In the genomic region with DNA sequence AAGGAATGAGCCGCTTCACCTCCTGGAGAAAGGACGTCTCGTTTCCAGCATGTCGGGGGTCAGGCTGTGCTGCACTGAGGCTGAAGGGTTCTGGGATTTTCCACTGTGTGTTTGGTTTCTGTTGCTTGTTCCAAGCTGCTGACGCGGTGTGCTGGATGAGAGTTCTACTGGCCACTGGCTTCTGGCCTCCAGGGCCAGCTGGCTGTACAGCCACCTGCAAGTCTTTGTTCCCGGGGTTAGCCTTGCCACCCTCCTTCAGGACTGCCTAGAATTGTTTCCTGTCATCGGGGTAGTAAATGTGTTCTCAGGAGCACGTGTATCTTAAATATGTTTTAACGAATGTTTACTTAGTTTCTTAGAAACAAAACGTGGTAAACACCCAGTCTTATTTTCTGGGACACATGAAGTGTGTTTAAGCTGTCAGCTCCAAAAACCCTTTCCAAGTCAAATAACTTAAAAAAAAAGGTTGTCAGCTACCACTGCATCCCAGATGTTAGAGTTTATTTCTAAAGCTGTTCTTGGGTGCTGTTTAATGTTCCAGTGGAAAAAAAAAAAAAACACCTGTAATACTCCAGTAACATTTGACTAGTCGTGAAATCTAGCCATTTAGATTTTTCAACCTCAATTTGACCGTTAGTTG, we compare ENCODE assay signal across 14 cellular contexts.
A peak's percentile ranks its signal among the peaks of the same experiment; 100 is the strongest.
DNase-seq lines count a peak whose midpoint lies in the region; ATAC-seq and TF ChIP-seq lines count a peak whose summit lies in the region.
"Had no signal": no experiment of that assay in that cellular context is flagged by ENCODE, and none has a peak within 500 bp of the region (broad histone marks: within the 10 kb centered on the region; RNA-seq: fewer than 3 reads in every experiment).

No MANE protein-coding gene starts in this region.

- H3K9ac ChIP-seq in muscle layer of colon (ENCODE audit: low read length), result peak overlapping the region; percentile 7

- H3K27ac Mint-ChIP-seq in activated T-cell treated with anti-CD3 and anti-CD28 coated beads, Interleukin-2, amount 50 U/mL, for 72 hours, result no peak overlapping the region
- H3K27ac Mint-ChIP-seq: natural killer cell treated with Interleukin-12 subunit alpha and Interleukin-12 subunit beta and Interleukin-15 and Interleukin-18, amount 100 ng/mL, for 72 hours had no signal

- no peaks in the 10 kb centered on the region for H3K9me3 ChIP-seq in muscle layer of colon (ENCODE audit: low read length)
- no peaks in the 10 kb centered on the region for H3K9me3 ChIP-seq in tibial nerve

- H3K27ac ChIP-seq in muscle layer of colon (ENCODE audit: low read depth, low read length) (peak overlapping the region; percentile 68), tibial nerve (peak overlapping the region in 3 of 4 donors; percentile 53 to 80 (median 67))
- H3K27ac ChIP-seq: 22Rv1 had no signal

- DNase-seq in NCI-H1092 treated with DMSO at 0.1 percent for 48 hours (lab: John Stamatoyannopoulos, UW) (peak; percentile 22), NCI-H1092 (lab: John Stamatoyannopoulos, UW) (no peak), fibroblast of the aortic adventitia (ENCODE audit: low read depth) (peak; percentile 39), tibial nerve (ENCODE audit: low spot score in 2 of 2) (peak; percentile 52 to 66)
- no peak for DNase-seq in activated T-cell treated with anti-CD3 and anti-CD28 coated beads, Interleukin-2, amount 50 U/mL, for 72 hours
- DNase-seq: NCI-H187; stimulated activated CD4-positive, alpha-beta T cell treated with anti-CD3 and anti-CD28 coated beads, Interleukin-1b, Interleukin-23, amount 100 ng/mL, for 48 hours; stimulated activated naive CD4-positive, alpha-beta T cell treated with Interleukin-2 at 50 U/mL for 16 hours had no signal

- H3K9me3 Mint-ChIP-seq in activated T-cell treated with anti-CD3 and anti-CD28 coated beads, Interleukin-2, amount 50 U/mL, for 72 hours, result no peaks in the 10 kb centered on the region
- H3K9me3 Mint-ChIP-seq: natural killer cell treated with Interleukin-12 subunit alpha and Interleukin-12 subunit beta and Interleukin-15 and Interleukin-18, amount 100 ng/mL, for 72 hours had no signal

- TF ChIP-seq CTCF in fibroblast of the aortic adventitia (IDR thresholded peaks at IDR 0.05; ENCODE audit: insufficient read depth, low read length), result no peak
- TF ChIP-seq CTCF in tibial nerve (IDR thresholded peaks at IDR 0.05), result no peak

- H3K36me3 ChIP-seq in muscle layer of colon (ENCODE audit: insufficient read depth, low read length) (no peaks in the 10 kb centered on the region), tibial nerve (peaks cover 0 to 13% (median 0%) of the 10 kb centered on the region in 3 donors)

- H3K4me3 ChIP-seq in fibroblast of the aortic adventitia (ENCODE audit: low read depth, low read length) (no peak overlapping the region), muscle layer of colon (ENCODE audit: low read depth in 1 of 2, low read length in 2 of 2) (peak overlapping the region in 1 of 2 donors; percentile 36), tibial nerve (no peak overlapping the region)

- no peak for ATAC-seq in activated T-cell treated with anti-CD3 and anti-CD28 coated beads, Interleukin-2, amount 50 U/mL, for 72 hours (replicated peaks in 1 of 2)
- ATAC-seq in HG03196 (IDR thresholded peaks at IDR 0.05; ENCODE audit: unreplicated experiment) (no peak), GM18867 (IDR thresholded peaks at IDR 0.05; ENCODE audit: unreplicated experiment) (no peak)
- ATAC-seq: natural killer cell treated with Interleukin-12 subunit alpha and Interleukin-12 subunit beta and Interleukin-15 and Interleukin-18, amount 100 ng/mL, for 72 hours; Panc1 had no signal

- H3K27me3 Mint-ChIP-seq in activated T-cell treated with anti-CD3 and anti-CD28 coated beads, Interleukin-2, amount 50 U/mL, for 72 hours (ENCODE audit: low read depth), result no peaks in the 10 kb centered on the region
- H3K27me3 Mint-ChIP-seq: natural killer cell treated with Interleukin-12 subunit alpha and Interleukin-12 subunit beta and Interleukin-15 and Interleukin-18, amount 100 ng/mL, for 72 hours had no signal

- H3K36me3 Mint-ChIP-seq in activated T-cell treated with anti-CD3 and anti-CD28 coated beads, Interleukin-2, amount 50 U/mL, for 72 hours (ENCODE audit: insufficient read depth in 2 of 2), result no peaks in the 10 kb centered on the region
- H3K36me3 Mint-ChIP-seq: natural killer cell treated with Interleukin-12 subunit alpha and Interleukin-12 subunit beta and Interleukin-15 and Interleukin-18, amount 100 ng/mL, for 72 hours had no signal

- TF ChIP-seq EP300 in tibial nerve (IDR thresholded peaks at IDR 0.05), result no peak

- 63 to 74% methylated on average over 13 of the region's 13 CpGs for WGBS in tibial nerve, 2 donors

- H3K4me1 Mint-ChIP-seq in activated T-cell treated with anti-CD3 and anti-CD28 coated beads, Interleukin-2, amount 50 U/mL, for 72 hours (ENCODE audit: low read depth), result no peaks in the 10 kb centered on the region

- H3K4me1 ChIP-seq in muscle layer of colon (ENCODE audit: insufficient read depth, low read length), result peaks cover 49% of the 10 kb centered on the region
- peaks cover 0 to 53% (median 0%) of the 10 kb centered on the region in 4 donors for H3K4me1 ChIP-seq in tibial nerve

- TF ChIP-seq POLR2A in tibial nerve (IDR thresholded peaks at IDR 0.05), result no peak

- no peak overlapping the region for H3K4me3 Mint-ChIP-seq in activated T-cell treated with anti-CD3 and anti-CD28 coated beads, Interleukin-2, amount 50 U/mL, for 72 hours
- H3K4me3 Mint-ChIP-seq: natural killer cell treated with Interleukin-12 subunit alpha and Interleukin-12 subunit beta and Interleukin-15 and Interleukin-18, amount 100 ng/mL, for 72 hours had no signal

- H3K27me3 ChIP-seq in muscle layer of colon (ENCODE audit: control insufficient read depth in 1 of 2, insufficient read depth in 2 of 2, low read length in 2 of 2), result no peaks in the 10 kb centered on the region
- H3K27me3 ChIP-seq in tibial nerve, result no peaks in the 10 kb centered on the region

Comparison
In these comparisons a context has a peak if more than half of its experiments do, and no peak if none do; other contexts are left out.
1. DNase-seq: peak in NCI-H1092 treated with DMSO at 0.1 percent for 48 hours (single experiment), fibroblast of the aortic adventitia (single experiment) and tibial nerve (2 of 2); none in NCI-H1092 (single experiment) and activated T-cell treated with anti-CD3 and anti-CD28 coated beads, Interleukin-2, amount 50 U/mL, for 72 hours (0 of 2).